In the genomic region with DNA sequence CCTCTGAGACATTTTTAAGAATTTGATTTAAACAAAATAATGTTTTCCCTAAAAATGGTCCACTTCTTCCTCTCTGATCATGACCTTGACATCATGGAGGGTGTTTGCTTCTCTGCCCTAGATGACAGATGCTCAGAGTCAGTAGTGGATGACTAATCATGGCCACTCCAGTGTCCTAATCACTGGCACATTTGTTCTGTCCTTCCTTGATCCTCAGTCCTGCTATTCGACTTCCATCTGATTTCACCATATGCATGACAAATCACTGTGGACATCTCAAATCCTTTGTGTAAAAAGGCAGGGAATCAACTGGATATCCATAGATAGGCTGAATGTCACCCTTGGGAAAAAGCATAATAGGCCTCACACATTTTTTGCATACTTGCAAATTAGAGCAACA, we compare ENCODE assay signal across 13 cellular contexts. TPM values are rescaled to one million over a fixed set of nuclear protein-coding genes. Genes with fewer than 3 reads are reported as not detected.
DNase-seq lines count a peak whose midpoint lies in the region; ATAC-seq and TF ChIP-seq lines count a peak whose summit lies in the region.
"Had no signal": no experiment of that assay in that cellular context is flagged by ENCODE, and none has a peak within 500 bp of the region (broad histone marks: within the 10 kb centered on the region; RNA-seq: fewer than 3 reads in every experiment).

No MANE protein-coding gene starts in this region.

- H3K4me1 ChIP-seq in BLaER1 (peaks cover 79% of the 10 kb centered on the region), thyroid gland (peaks cover 7 to 10% of the 10 kb centered on the region in 2 donors)

- H3K4me3 ChIP-seq in BLaER1 (no peak overlapping the region), thyroid gland (replicated peaks in 1 of 3) (no peak overlapping the region)

- WGBS in thyroid gland, 2 donors, result 73 to 75% methylated on average over 1 of the region's 1 CpG

- ATAC-seq in GM21529 (IDR thresholded peaks at IDR 0.05; ENCODE audit: unreplicated experiment) (no peak), GM19023 (IDR thresholded peaks at IDR 0.05; ENCODE audit: unreplicated experiment) (no peak)

- peak overlapping the region; percentile 94 for H3K4me2 ChIP-seq in BLaER1

- H4K20me1 ChIP-seq in BLaER1, result peaks cover 87% of the 10 kb centered on the region

- H3K9ac ChIP-seq in BLaER1, result peak overlapping the region; percentile 93; the same call in 1 of the 2 replicates

- H3K36me3 ChIP-seq in BLaER1, result peaks cover 42% of the 10 kb centered on the region
- H3K36me3 ChIP-seq in thyroid gland, result no peaks in the 10 kb centered on the region

- H3K27me3 ChIP-seq in BLaER1 (no peaks in the 10 kb centered on the region), thyroid gland (peaks cover 11% of the 10 kb centered on the region)

- no peaks in the 10 kb centered on the region for H3K9me3 ChIP-seq in BLaER1
- no peaks in the 10 kb centered on the region for H3K9me3 ChIP-seq in thyroid gland

- no peak for TF ChIP-seq POLR2A in thyroid gland (IDR thresholded peaks at IDR 0.05)

- TF ChIP-seq CTCF in thyroid gland (IDR thresholded peaks at IDR 0.05), result no peak

- intact Hi-C loops in thyroid gland (cut with DNase I), result no loop called here

- DNase-seq in NCI-H2029 (lab: John Stamatoyannopoulos, UW) (peak; percentile 19), SW480 (ENCODE audit: low spot score) (peak; percentile 34), myocyte (ENCODE audit: low read depth) (peak; percentile 35), activated gamma-delta T cell treated with Interleukin-2 at 50 U/mL for 16 hours (no peak), thyroid gland (no peak)
- DNase-seq: DMS 273 treated with DMSO at 0.1 percent for 48 hours, NCI-H1436 treated with DMSO at 0.1 percent for 48 hours, NCI-H2081 treated with DMSO at 0.1 percent for 48 hours, OCI-M1 had no signal

- H3K27ac ChIP-seq in BLaER1 (peak overlapping the region; percentile 95; the same call in 1 of the 2 replicates), thyroid gland (no peak overlapping the region)
- H3K27ac ChIP-seq: C4-2B had no signal

RNA-seq across cellular contexts. Expression of a gene that starts 9.0 kb away (rescaled TPM):
- total RNA-seq in myocyte (23.2 and 23.6 TPM in 2 replicates), thyroid gland (1 to 10 TPM in 1 of 4 donors, under 1 TPM in 2, not detected in 1; 0.63 to 3.0 (median 0.81) TPM)
- 57.6 TPM for polyA plus RNA-seq in myocyte (2012)

Comparison
In these comparisons a context has a peak if more than half of its experiments do, and no peak if none do; other contexts are left out.
1. DNase-seq: peak in NCI-H2029 (single experiment), SW480 (single experiment) and myocyte (single experiment); none in activated gamma-delta T cell treated with Interleukin-2 at 50 U/mL for 16 hours (single experiment) and thyroid gland (0 of 2).